Comparison of ENCODE assay signal across 10 cellular contexts in genomic region chr4:118954246-118954645, GRCh38.
DNase-seq lines count a peak whose midpoint lies in the region; ATAC-seq lines count a peak whose summit lies in the region.
"Had no signal": no experiment of that assay in that cellular context is flagged by ENCODE, and none has a peak within 500 bp of the region (broad histone marks: within the 10 kb centered on the region; RNA-seq: fewer than 3 reads in every experiment).

No MANE protein-coding gene starts in this region.

- ATAC-seq in HG03571 (IDR thresholded peaks at IDR 0.05; ENCODE audit: unreplicated experiment) = no peak
- ATAC-seq: stimulated activated naive CD8-positive, alpha-beta T cell treated with anti-CD3 and anti-CD28 coated beads, Interleukin-15, amount 100 ng/mL, for 72 hours had no signal

- DNase-seq in GM03348 (ENCODE audit: low spot score) (peak; percentile 43), NCI-H69 (lab: John Stamatoyannopoulos, UW) (peak; percentile 60), dermis blood vessel endothelial cell (peak; percentile 23), pons (ENCODE audit: low spot score) (peak; percentile 64), NCI-H226 (no peak), NCI-H1048 (lab: John Stamatoyannopoulos, UW) (no peak)
- DNase-seq in activated naive CD4-positive, alpha-beta T cell treated with Interleukin-2 at 50 U/mL for 16 hours = no peak
- DNase-seq: NCI-H524; stimulated activated naive CD8-positive, alpha-beta T cell treated with anti-CD3 and anti-CD28 coated beads, Interleukin-15, amount 100 ng/mL, for 72 hours had no signal

Comparison
In these comparisons a context has a peak if more than half of its experiments do, and no peak if none do; other contexts are left out.
1. DNase-seq: peak in GM03348 (single experiment), NCI-H69 (single experiment), dermis blood vessel endothelial cell (single experiment) and pons (single experiment); none in activated naive CD4-positive, alpha-beta T cell treated with Interleukin-2 at 50 U/mL for 16 hours (single experiment), NCI-H226 (single experiment) and NCI-H1048 (single experiment).